22 cellular contexts compared by ENCODE assay signal in genomic region chr19:11437955-11438354, GRCh38. TPM values are rescaled to one million over a fixed set of nuclear protein-coding genes. Genes with fewer than 3 reads are reported as not detected.
DNase-seq lines count a peak whose midpoint lies in the region; ATAC-seq, FAIRE-seq and TF ChIP-seq lines count a peak whose summit lies in the region.
"Had no signal": no experiment of that assay in that cellular context is flagged by ENCODE, and none has a peak within 500 bp of the region (broad histone marks: within the 10 kb centered on the region; RNA-seq: fewer than 3 reads in every experiment).

No MANE protein-coding gene starts in this region.

- peaks cover 11% of the 10 kb centered on the region for H3K4me1 ChIP-seq in GM12878 (ENCODE audit: control insufficient read depth, insufficient read depth, low read length)

- FAIRE-seq in GM12878 (lab: Jason Lieb, UNC) = no peak
- FAIRE-seq: HTR-8/SVneo had no signal

- peak overlapping the region; percentile 58 to 72 for H3K4me3 Mint-ChIP-seq in activated T-cell treated with anti-CD3 and anti-CD28 coated beads, Interleukin-2, amount 50 U/mL, for 72 hours
- peak overlapping the region; percentile 54 for H3K4me3 Mint-ChIP-seq in osteocyte (ENCODE audit: unreplicated experiment)

- WGBS in GM12878 (ENCODE audit: insufficient coverage, insufficient replicate concordance, low lambda C conversion rate, missing lambda C conversion rate) = 76% methylated on average over 9 of the region's 9 CpGs

- RAD21 ChIA-PET in GM12878 (lab: Charles Lee; ENCODE audit: unreplicated experiment) = no interaction called here

- peaks cover 10 to 20% of the 10 kb centered on the region in 2 experiments; a peak in 3 of 4 replicates for H3K36me3 ChIP-seq in GM12878 (ENCODE audit: control insufficient read depth in 2 of 2, insufficient read depth in 2 of 2, low read length in 1 of 2)

- POLR2A ChIA-PET in GM12878 (lab: Charles Lee) = interaction anchor here (0.7 kb wide), 1 partner anchor 36 kb away, joined by 4 read pairs; no protein-coding TSS in a partner anchor

- H3K27me3 ChIP-seq in GM12878 (replicated peaks in 1 of 2; ENCODE audit: control insufficient read depth in 2 of 2, insufficient read depth in 2 of 2, low read length in 1 of 2) = no peaks in the 10 kb centered on the region
- H3K27me3 ChIP-seq: cardiac muscle cell, right atrium auricular region, tibial artery had no signal

- no peak overlapping the region for H3K9ac ChIP-seq in GM12878 (ENCODE audit: control insufficient read depth, insufficient read depth, low read length)

- no peaks in the 10 kb centered on the region for H3K27me3 Mint-ChIP-seq in activated T-cell treated with anti-CD3 and anti-CD28 coated beads, Interleukin-2, amount 50 U/mL, for 72 hours (ENCODE audit: low read depth)
- no peaks in the 10 kb centered on the region for H3K27me3 Mint-ChIP-seq in osteocyte (ENCODE audit: unreplicated experiment)

- no peak overlapping the region for H3K4me3 ChIP-seq in GM12878
- H3K4me3 ChIP-seq: cardiac muscle cell, right atrium auricular region, tibial artery had no signal

- no peak for ATAC-seq in activated T-cell treated with anti-CD3 and anti-CD28 coated beads, Interleukin-2, amount 50 U/mL, for 72 hours (replicated peaks in 1 of 2)
- ATAC-seq in GM12878 = no peak
- no peak for ATAC-seq in GM21515 (IDR thresholded peaks at IDR 0.05; ENCODE audit: unreplicated experiment)

- TF ChIP-seq EP300 in GM12878 (IDR thresholded peaks at IDR 0.05; ENCODE audit: borderline replicate concordance in 1 of 2, control insufficient read depth in 1 of 2, low read depth in 2 of 2, low read length in 2 of 2) = no peak

- SMC1A ChIA-PET in GM12878 (lab: Charles Lee; ENCODE audit: uncharacterized antibody, unreplicated experiment) = no interaction called here

- TF ChIP-seq CTCF in GM12878 (IDR thresholded peaks at IDR 0.05 in 2 of 3, conservative IDR thresholded peaks at IDR 0.05 in 1 of 3; ENCODE audit: control insufficient read depth in 2 of 3, extremely low read depth in 1 of 3, insufficient read depth in 1 of 3, low read depth in 3 of 3, low read length in 3 of 3) (no peak), osteocyte (IDR thresholded peaks at IDR 0.05) (no peak)

- H3K36me3 Mint-ChIP-seq in activated T-cell treated with anti-CD3 and anti-CD28 coated beads, Interleukin-2, amount 50 U/mL, for 72 hours (ENCODE audit: insufficient read depth in 2 of 2) = peaks cover 11 to 13% of the 10 kb centered on the region in 2 donors
- peaks cover 23% of the 10 kb centered on the region for H3K36me3 Mint-ChIP-seq in osteocyte (ENCODE audit: unreplicated experiment)

- intact Hi-C loops in GM12878 (cut with micrococcal nuclease; ENCODE audit: unreplicated experiment) = loop anchor here (5.0 kb wide), 1 partner anchor 146 kb away; no protein-coding TSS in a partner anchor
- intact Hi-C loops in posterior cingulate gyrus (cut with DNase I) = no loop called here

- no peaks in the 10 kb centered on the region for H4K20me1 ChIP-seq in GM12878 (ENCODE audit: control insufficient read depth, insufficient read depth)

- H3K4me1 Mint-ChIP-seq in activated T-cell treated with anti-CD3 and anti-CD28 coated beads, Interleukin-2, amount 50 U/mL, for 72 hours (ENCODE audit: low read depth) = peaks cover 35% of the 10 kb centered on the region
- H3K4me1 Mint-ChIP-seq in osteocyte (ENCODE audit: unreplicated experiment) = peaks cover 18% of the 10 kb centered on the region

- H3K9me3 Mint-ChIP-seq in activated T-cell treated with anti-CD3 and anti-CD28 coated beads, Interleukin-2, amount 50 U/mL, for 72 hours = no peaks in the 10 kb centered on the region
- H3K9me3 Mint-ChIP-seq in osteocyte (ENCODE audit: unreplicated experiment) = no peaks in the 10 kb centered on the region

- CTCF ChIA-PET in GM12878 (lab: Yijun Ruan, JAX) = interaction anchor here (1.1 kb wide), 1 partner anchor 61 kb away, joined by 3 read pairs; no protein-coding TSS in a partner anchor

- no peak overlapping the region for H3K27ac Mint-ChIP-seq in activated T-cell treated with anti-CD3 and anti-CD28 coated beads, Interleukin-2, amount 50 U/mL, for 72 hours
- no peak overlapping the region for H3K27ac Mint-ChIP-seq in osteocyte (ENCODE audit: unreplicated experiment)

- no peak for TF ChIP-seq RAD21 in GM12878 (IDR thresholded peaks at IDR 0.05; ENCODE audit: insufficient read depth, low read depth, low read length)

- in situ Hi-C loops in GM12878 (cut with MboI) = no loop called here

- H3K4me2 ChIP-seq in GM12878 (ENCODE audit: control insufficient read depth, insufficient read depth) = peak overlapping the region; percentile 18; the same call in 1 of the 2 replicates

- H3K9me3 ChIP-seq in GM12878 (replicated peaks; ENCODE audit: control insufficient read depth, insufficient read depth, low read length) = no peaks in the 10 kb centered on the region
- H3K9me3 ChIP-seq: right atrium auricular region, tibial artery had no signal

- no TSS peak for BruUV-seq in GM12878 (replicated peaks; lab: Mats Ljungman, UMichigan)

- DNase-seq in activated T-cell treated with anti-CD3 and anti-CD28 coated beads, Interleukin-2, amount 50 U/mL, for 72 hours = no peak
- no peak for DNase-seq in activated T-cell treated with anti-CD3 and anti-CD28 coated beads, Interleukin-2, amount 50 U/mL, for 48 hours
- DNase-seq in NAMALWA (ENCODE audit: low spot score) = peak; percentile 79
- no peak for DNase-seq in GM12878 (ENCODE audit: low read depth, low spot score)
- no peak for DNase-seq in osteocyte (ENCODE audit: extremely low spot score, unreplicated experiment)
- no peak for DNase-seq in posterior cingulate gyrus
- no peak for DNase-seq in islet precursor cell
- DNase-seq: activated CD4-positive, alpha-beta T cell treated with anti-CD3 and anti-CD28 coated beads for 4 hours; activated gamma-delta T cell; GOT3; MM.1S; NCI-H2081 treated with DMSO at 0.1 percent for 48 hours; NCI-H69; tibial artery had no signal

- H3K79me2 ChIP-seq in GM12878 (ENCODE audit: control insufficient read depth, insufficient read depth, low read length) = peaks cover 15% of the 10 kb centered on the region

- H3K27ac ChIP-seq in GM12878 (ENCODE audit: control insufficient read depth, insufficient read depth) = no peak overlapping the region
- H3K27ac ChIP-seq: cardiac muscle cell, right atrium auricular region, tibial artery had no signal

- no peak overlapping the region for H2AFZ ChIP-seq in GM12878 (ENCODE audit: control insufficient read depth, low read depth, low read length)

- no peak for TF ChIP-seq POLR2A in GM12878 (IDR thresholded peaks at IDR 0.05; ENCODE audit: low read depth, low read length)

RNA-seq across cellular contexts. Expression of gene PRKCSH, which starts 2.5 kb away (rescaled TPM):
- total RNA-seq in activated T-cell treated with anti-CD3 and anti-CD28 coated beads, Interleukin-2, amount 50 U/mL, for 72 hours = 100 to 1,000 TPM; 253 to 266 TPM
- 82.5 and 98.4 TPM in 2 replicates for total RNA-seq in GM12878 (2013; cell fraction: nucleolus; rRNA removed)
- total RNA-seq in GM12878 (2014; rRNA removed) (95.5 and 99.3 TPM in 2 replicates), GM12878 (2014; rRNA removed; fragmentation: Illumina TruSeq; extraction: Trizol) (37.9 and 40.5 TPM in 2 replicates), GM12878 (2021) (271 and 280 TPM in 2 replicates), osteocyte (398 and 415 TPM in 2 replicates)
- polyA plus RNA-seq in GM12878 (2011; ENCODE audit: low read depth) = 102 TPM
- polyA plus RNA-seq in GM12878 (2011; rRNA removed) (31.5 and 42.0 TPM in 2 replicates), GM12878 (2014; fragmentation: Illumina TruSeq; extraction: Trizol) (60.5 and 97.4 TPM in 2 replicates), GM12878 (2014; fragmentation: Nextera tagmentation; extraction: Ambion mirVana) (1 to 10 TPM; 1.1 to 5.2 TPM), GM12878 (2014; rRNA removed) (110 and 125 TPM in 2 replicates), GM12878 (2016; fragmentation: Nextera tagmentation; extraction: Ambion mirVana) (10 to 100 TPM; 42.0 to 46.1 TPM)
- polyA plus RNA-seq in GM12878 (2011; cell fraction: cytosol; rRNA removed) = 77.2 and 88.9 TPM in 2 replicates
- 270 and 309 TPM in 2 replicates for polyA plus RNA-seq in GM12878 (2011; cell fraction: nucleus; rRNA removed)
- 225 and 255 TPM in 2 replicates for polyA plus RNA-seq in GM12878 (2012)
- 47.5 and 73.1 TPM in 2 replicates for polyA minus RNA-seq in GM12878 (2011; rRNA and poly(A)+ RNA removed)
- polyA minus RNA-seq in GM12878 (2011; cell fraction: cytosol; rRNA and poly(A)+ RNA removed) = 83.8 and 90.2 TPM in 2 replicates
- 53.7 and 95.3 TPM in 2 replicates for polyA minus RNA-seq in GM12878 (2011; cell fraction: nucleus; rRNA and poly(A)+ RNA removed)

RNA-seq across cellular contexts. Expression of gene ODAD3, which starts 3.0 kb away (rescaled TPM):
- under 1 TPM; 0.16 to 0.50 TPM for total RNA-seq in activated T-cell treated with anti-CD3 and anti-CD28 coated beads, Interleukin-2, amount 50 U/mL, for 72 hours
- total RNA-seq in GM12878 (2013; cell fraction: nucleolus; rRNA removed) = not detected in 2 replicates
- total RNA-seq in GM12878 (2014; rRNA removed) = not detected in 2 replicates
- total RNA-seq in GM12878 (2014; rRNA removed; fragmentation: Illumina TruSeq; extraction: Trizol) = not detected in 2 replicates
- 0.11 and 0.28 TPM in 2 replicates for total RNA-seq in GM12878 (2021)
- polyA plus RNA-seq in GM12878 (2011; ENCODE audit: low read depth) = 0.13 TPM
- 0.20 and 0.39 TPM in 2 replicates for polyA plus RNA-seq in GM12878 (2011; rRNA removed)
- 0.20 and 0.24 TPM in 2 replicates for polyA plus RNA-seq in GM12878 (2011; cell fraction: cytosol; rRNA removed)
- 0.31 and 0.85 TPM in 2 replicates for polyA plus RNA-seq in GM12878 (2011; cell fraction: nucleus; rRNA removed)
- polyA plus RNA-seq in GM12878 (2012) = 1.0 and 1.2 TPM in 2 replicates
- not detected in 2 replicates for polyA plus RNA-seq in GM12878 (2014; fragmentation: Illumina TruSeq; extraction: Trizol)
- not detected for polyA plus RNA-seq in GM12878 (2014; fragmentation: Nextera tagmentation; extraction: Ambion mirVana)
- polyA plus RNA-seq in GM12878 (2014; rRNA removed) = 0.08 TPM in 1 of 2 replicates, not detected in the other
- under 1 TPM in 1 of 2 experiments, not detected in 1; 0.11 TPM for polyA plus RNA-seq in GM12878 (2016; fragmentation: Nextera tagmentation; extraction: Ambion mirVana)
- polyA minus RNA-seq in GM12878 (2011; rRNA and poly(A)+ RNA removed) = not detected in 2 replicates
- polyA minus RNA-seq in GM12878 (2011; cell fraction: cytosol; rRNA and poly(A)+ RNA removed) = not detected in 2 replicates
- 0.24 TPM in 1 of 2 replicates, not detected in the other for polyA minus RNA-seq in GM12878 (2011; cell fraction: nucleus; rRNA and poly(A)+ RNA removed)
- not detected in 2 replicates for total RNA-seq in osteocyte
- total RNA-seq: T-helper 1 cell treated with Interleukin-12 subunit alpha and Interleukin-12 subunit beta and Interleukin-4 antibody, amounts not matched to agents 30 ng/mL and 1 ng/mL, for 36 hours had no signal

RNA-seq across cellular contexts. Expression of gene RGL3, which starts 18.8 kb away (rescaled TPM):
- total RNA-seq in activated T-cell treated with anti-CD3 and anti-CD28 coated beads, Interleukin-2, amount 50 U/mL, for 72 hours = not detected
- total RNA-seq in GM12878 (2013; cell fraction: nucleolus; rRNA removed) = 0.61 TPM in 1 of 2 replicates, not detected in the other
- not detected in 2 replicates for total RNA-seq in GM12878 (2014; rRNA removed)
- not detected in 2 replicates for total RNA-seq in GM12878 (2014; rRNA removed; fragmentation: Illumina TruSeq; extraction: Trizol)
- not detected in 2 replicates for total RNA-seq in GM12878 (2021)
- not detected for polyA plus RNA-seq in GM12878 (2011; ENCODE audit: low read depth)
- polyA plus RNA-seq in GM12878 (2011; rRNA removed) = not detected in 2 replicates
- polyA plus RNA-seq in GM12878 (2011; cell fraction: cytosol; rRNA removed) = not detected in 2 replicates
- polyA plus RNA-seq in GM12878 (2011; cell fraction: nucleus; rRNA removed) = not detected in 2 replicates
- 0.25 and 0.28 TPM in 2 replicates for polyA plus RNA-seq in GM12878 (2012)
- polyA plus RNA-seq in GM12878 (2014; fragmentation: Illumina TruSeq; extraction: Trizol) = not detected in 2 replicates
- polyA plus RNA-seq in GM12878 (2014; fragmentation: Nextera tagmentation; extraction: Ambion mirVana) = not detected
- polyA plus RNA-seq in GM12878 (2014; rRNA removed) = not detected in 2 replicates
- not detected for polyA plus RNA-seq in GM12878 (2016; fragmentation: Nextera tagmentation; extraction: Ambion mirVana)
- polyA minus RNA-seq in GM12878 (2011; rRNA and poly(A)+ RNA removed) = not detected in 2 replicates
- polyA minus RNA-seq in GM12878 (2011; cell fraction: cytosol; rRNA and poly(A)+ RNA removed) = 2.7 TPM in 1 of 2 replicates, not detected in the other
- not detected in 2 replicates for polyA minus RNA-seq in GM12878 (2011; cell fraction: nucleus; rRNA and poly(A)+ RNA removed)
- 1.1 and 1.9 TPM in 2 replicates for total RNA-seq in osteocyte
- total RNA-seq: T-helper 1 cell treated with Interleukin-12 subunit alpha and Interleukin-12 subunit beta and Interleukin-4 antibody, amounts not matched to agents 30 ng/mL and 1 ng/mL, for 36 hours had no signal
- polyA plus RNA-seq: neural cell had no signal

RNA-seq across cellular contexts. Expression of gene ELAVL3, which starts 42.9 kb away (rescaled TPM):
- under 1 TPM in 1 of 2 donors, not detected in 1; 0.48 TPM for total RNA-seq in activated T-cell treated with anti-CD3 and anti-CD28 coated beads, Interleukin-2, amount 50 U/mL, for 72 hours
- total RNA-seq in GM12878 (2013; cell fraction: nucleolus; rRNA removed) = not detected in 2 replicates
- under 0.01 TPM in 1 of 2 replicates, not detected in the other for total RNA-seq in GM12878 (2014; rRNA removed)
- not detected in 2 replicates for total RNA-seq in GM12878 (2014; rRNA removed; fragmentation: Illumina TruSeq; extraction: Trizol)
- total RNA-seq in GM12878 (2021) = not detected in 2 replicates
- polyA plus RNA-seq in GM12878 (2011; ENCODE audit: low read depth) = not detected
- not detected in 2 replicates for polyA plus RNA-seq in GM12878 (2011; rRNA removed)
- not detected in 2 replicates for polyA plus RNA-seq in GM12878 (2011; cell fraction: cytosol; rRNA removed)
- polyA plus RNA-seq in GM12878 (2011; cell fraction: nucleus; rRNA removed) = 0.01 TPM in 1 of 2 replicates, not detected in the other
- polyA plus RNA-seq in GM12878 (2012) = 0.07 and 0.13 TPM in 2 replicates
- polyA plus RNA-seq in GM12878 (2014; fragmentation: Illumina TruSeq; extraction: Trizol) = 0.01 TPM in 1 of 2 replicates, not detected in the other
- polyA plus RNA-seq in GM12878 (2014; fragmentation: Nextera tagmentation; extraction: Ambion mirVana) = not detected
- 0.06 TPM in 1 of 2 replicates, not detected in the other for polyA plus RNA-seq in GM12878 (2014; rRNA removed)
- polyA plus RNA-seq in GM12878 (2016; fragmentation: Nextera tagmentation; extraction: Ambion mirVana) = under 1 TPM in 1 of 2 experiments, not detected in 1; 0.05 TPM
- not detected in 2 replicates for polyA minus RNA-seq in GM12878 (2011; rRNA and poly(A)+ RNA removed)
- polyA minus RNA-seq in GM12878 (2011; cell fraction: cytosol; rRNA and poly(A)+ RNA removed) = not detected in 2 replicates
- polyA minus RNA-seq in GM12878 (2011; cell fraction: nucleus; rRNA and poly(A)+ RNA removed) = not detected in 2 replicates
- total RNA-seq in osteocyte = not detected in 2 replicates
- total RNA-seq: fibroblast of villous mesenchyme; liver; right atrium auricular region; T-helper 1 cell treated with Interleukin-12 subunit alpha and Interleukin-12 subunit beta and Interleukin-4 antibody, amounts not matched to agents 30 ng/mL and 1 ng/mL, for 36 hours had no signal
- polyA plus RNA-seq: liver had no signal

RNA-seq across cellular contexts. Expression of gene EPOR, which starts 53.8 kb away (rescaled TPM):
- 10 to 100 TPM in 1 of 2 donors, 1 to 10 TPM in 1; 9.6 to 11.1 TPM for total RNA-seq in activated T-cell treated with anti-CD3 and anti-CD28 coated beads, Interleukin-2, amount 50 U/mL, for 72 hours
- total RNA-seq in GM12878 (2013; cell fraction: nucleolus; rRNA removed) = 8.5 and 12.7 TPM in 2 replicates
- total RNA-seq in GM12878 (2014; rRNA removed) (3.0 and 3.8 TPM in 2 replicates), GM12878 (2014; rRNA removed; fragmentation: Illumina TruSeq; extraction: Trizol) (1.2 and 1.4 TPM in 2 replicates), GM12878 (2021) (2.9 and 3.3 TPM in 2 replicates), osteocyte (2.3 and 2.4 TPM in 2 replicates)
- polyA plus RNA-seq in GM12878 (2011; ENCODE audit: low read depth) = 1.2 TPM
- polyA plus RNA-seq in GM12878 (2011; rRNA removed) (1.8 and 2.8 TPM in 2 replicates), GM12878 (2014; fragmentation: Illumina TruSeq; extraction: Trizol) (0.65 and 1.4 TPM in 2 replicates), GM12878 (2014; fragmentation: Nextera tagmentation; extraction: Ambion mirVana) (under 1 TPM; 0.66 to 0.74 TPM), GM12878 (2014; rRNA removed) (4.4 and 6.0 TPM in 2 replicates), GM12878 (2016; fragmentation: Nextera tagmentation; extraction: Ambion mirVana) (10 to 100 TPM in 1 of 2 experiments, 1 to 10 TPM in 1; 6.7 to 10.1 TPM)
- polyA plus RNA-seq in GM12878 (2011; cell fraction: cytosol; rRNA removed) = 4.7 and 4.8 TPM in 2 replicates
- 6.8 and 7.8 TPM in 2 replicates for polyA plus RNA-seq in GM12878 (2011; cell fraction: nucleus; rRNA removed)
- 2.4 and 3.6 TPM in 2 replicates for polyA plus RNA-seq in GM12878 (2012)
- 1.7 and 4.5 TPM in 2 replicates for polyA minus RNA-seq in GM12878 (2011; rRNA and poly(A)+ RNA removed)
- 2.3 and 2.5 TPM in 2 replicates for polyA minus RNA-seq in GM12878 (2011; cell fraction: cytosol; rRNA and poly(A)+ RNA removed)
- 6.0 and 6.7 TPM in 2 replicates for polyA minus RNA-seq in GM12878 (2011; cell fraction: nucleus; rRNA and poly(A)+ RNA removed)
